10 cellular contexts compared by ENCODE assay signal in genomic region chr19:843180-843835, GRCh38. TPM values are rescaled to one million over a fixed set of nuclear protein-coding genes. Genes with fewer than 3 reads are reported as not detected.
DNase-seq lines count a peak whose midpoint lies in the region; TF ChIP-seq lines count a peak whose summit lies in the region.
"Had no signal": no experiment of that assay in that cellular context is flagged by ENCODE, and none has a peak within 500 bp of the region (broad histone marks: within the 10 kb centered on the region; RNA-seq: fewer than 3 reads in every experiment).

No MANE protein-coding gene starts in this region.

- H3K36me3 Mint-ChIP-seq in endodermal cell (ENCODE audit: low read depth), result no peaks in the 10 kb centered on the region

- H2AFZ ChIP-seq in neuron (ENCODE audit: low read depth, low read length), result peak overlapping the region; percentile 54

- no peak for TF ChIP-seq EP300 in ovary (IDR thresholded peaks at IDR 0.05)
- no peak for TF ChIP-seq EP300 in tibial nerve (IDR thresholded peaks at IDR 0.05)

- H3K27me3 ChIP-seq in endodermal cell (ENCODE audit: control insufficient read depth, insufficient read depth, low read length, poor library complexity, severe bottlenecking) (peaks cover 31% of the 10 kb centered on the region), neuron (ENCODE audit: insufficient read depth, low read length) (peaks cover 23% of the 10 kb centered on the region), ovary (peaks cover 11% of the 10 kb centered on the region), tibial nerve (peaks cover 4 to 77% of the 10 kb centered on the region in 2 donors)

- no peaks in the 10 kb centered on the region for H3K9me3 Mint-ChIP-seq in endodermal cell

- 9 to 11% methylated on average over 31 to 46 of the region's 46 CpGs for WGBS in endodermal cell (ENCODE audit: insufficient coverage in 1 of 2, insufficient read length in 1 of 2), 2 experiments
- 3 to 9% (median 5%) methylated on average over 21 to 46 of the region's 46 CpGs for WGBS in ovary, 3 donors
- 4 to 19% methylated on average over 9 to 20 of the region's 46 CpGs for WGBS in tibial nerve, 2 donors

- H3K27ac Mint-ChIP-seq in endodermal cell, result no peak overlapping the region

- H3K4me3 ChIP-seq in endodermal cell (ENCODE audit: low read length), result no peak overlapping the region
- peak overlapping the region; percentile 24 for H3K4me3 ChIP-seq in neuron (ENCODE audit: low read length)
- no peak overlapping the region for H3K4me3 ChIP-seq in ovary
- H3K4me3 ChIP-seq in tibial nerve, result peak overlapping the region in 1 of 4 donors; percentile 31

- no peaks in the 10 kb centered on the region for H3K4me1 ChIP-seq in endodermal cell (ENCODE audit: control insufficient read depth, insufficient read depth, low read length)
- peaks cover 15% of the 10 kb centered on the region for H3K4me1 ChIP-seq in neuron (ENCODE audit: insufficient read depth, low read length)
- H3K4me1 ChIP-seq in ovary (ENCODE audit: insufficient read depth), result peaks cover 13% of the 10 kb centered on the region
- H3K4me1 ChIP-seq in tibial nerve, result peaks cover 0 to 22% (median 9%) of the 10 kb centered on the region in 4 donors

- DNase-seq in COLO668 (lab: John Stamatoyannopoulos, UW; ENCODE audit: unreplicated experiment) (peak; percentile 15), M059J (ENCODE audit: low read depth) (peak; percentile 34), endodermal cell (peak; percentile 77), ovary (no peak), NCI-H446 treated with DMSO at 0.1 percent for 48 hours (lab: John Stamatoyannopoulos, UW) (no peak), tibial nerve (ENCODE audit: low spot score in 2 of 2) (no peak)
- DNase-seq in activated CD4-positive, alpha-beta T cell treated with anti-CD3 and anti-CD28 coated beads for 48 hours, result no peak
- DNase-seq: NCI-H2029 treated with DMSO at 0.1 percent for 48 hours had no signal

- H3K27ac ChIP-seq in endodermal cell (ENCODE audit: low read depth, low read length) (no peak overlapping the region), ovary (no peak overlapping the region), tibial nerve (no peak overlapping the region)

- intact Hi-C loops in ovary (cut with DNase I), result loop anchor here in 1 of 4 donors (10.0 kb wide), 1 partner anchor 89 kb away; the partner anchor contains the start of gene MISP

- H3K4me3 Mint-ChIP-seq in endodermal cell, result no peak overlapping the region

- peak; percentile 58 for TF ChIP-seq CTCF in endodermal cell (conservative IDR thresholded peaks at IDR 0.05)
- TF ChIP-seq CTCF in ovary (IDR thresholded peaks at IDR 0.05), result no peak
- TF ChIP-seq CTCF in tibial nerve (IDR thresholded peaks at IDR 0.05), result peak in 1 of 5 experiments; percentile 14

- H3K36me3 ChIP-seq in endodermal cell (ENCODE audit: control insufficient read depth, insufficient read depth, low read length), result no peaks in the 10 kb centered on the region
- no peaks in the 10 kb centered on the region for H3K36me3 ChIP-seq in neuron (ENCODE audit: insufficient read depth, low read length)
- H3K36me3 ChIP-seq in ovary, result no peaks in the 10 kb centered on the region
- no peaks in the 10 kb centered on the region for H3K36me3 ChIP-seq in tibial nerve

- no peaks in the 10 kb centered on the region for H3K9me3 ChIP-seq in endodermal cell (ENCODE audit: control insufficient read depth, low read length)
- no peaks in the 10 kb centered on the region for H3K9me3 ChIP-seq in neuron (ENCODE audit: low read length)
- H3K9me3 ChIP-seq in ovary, result no peaks in the 10 kb centered on the region
- no peaks in the 10 kb centered on the region for H3K9me3 ChIP-seq in tibial nerve

- peaks cover 46% of the 10 kb centered on the region for H3K27me3 Mint-ChIP-seq in endodermal cell (ENCODE audit: insufficient read depth)

- TF ChIP-seq POLR2A in ovary (IDR thresholded peaks at IDR 0.05) (no peak), tibial nerve (IDR thresholded peaks at IDR 0.05) (no peak)

- no peak overlapping the region for H3K9ac ChIP-seq in endodermal cell (ENCODE audit: extremely low read depth, low read length, poor library complexity, severe bottlenecking)

- no peaks in the 10 kb centered on the region for H3K4me1 Mint-ChIP-seq in endodermal cell

RNA-seq across cellular contexts. Expression of gene PRTN3, which starts 2.5 kb away (rescaled TPM):
- not detected in 2 replicates for total RNA-seq in M059J (2014; rRNA removed; shearing (Covaris generic))
- total RNA-seq in endodermal cell (not detected), ovary (under 1 TPM in 1 of 7 donors, not detected in 6; 0.41 TPM), tibial nerve (not detected)
- polyA plus RNA-seq in endodermal cell (2013, experiment 1 of 2), result 0.61 TPM
- polyA plus RNA-seq in endodermal cell (2013, experiment 2 of 2), result 0.29 TPM
- polyA plus RNA-seq in ovary, result not detected

RNA-seq across cellular contexts. Expression of gene ELANE, which starts 8.8 kb away (rescaled TPM):
- not detected in 2 replicates for total RNA-seq in M059J (2014; rRNA removed; shearing (Covaris generic))
- total RNA-seq in endodermal cell (not detected), ovary (under 1 TPM in 3 of 7 donors, not detected in 4; 0.27 to 0.72 (median 0.34) TPM), tibial nerve (10 to 100 TPM in 1 of 4 donors, 1 to 10 TPM in 2, under 1 TPM in 1; 0.66 to 12.6 (median 4.2) TPM)
- polyA plus RNA-seq in endodermal cell (2013, experiment 1 of 2), result not detected
- polyA plus RNA-seq in endodermal cell (2013, experiment 2 of 2), result not detected
- polyA plus RNA-seq in ovary, result under 1 TPM in 1 of 2 donors, not detected in 1; 0.59 TPM

RNA-seq across cellular contexts. Expression of gene AZU1, which starts 15.7 kb away (rescaled TPM):
- total RNA-seq in M059J (2014; rRNA removed; shearing (Covaris generic)), result not detected in 2 replicates
- total RNA-seq in endodermal cell (1 to 10 TPM; 2.5 to 3.7 TPM), ovary (1 to 10 TPM in 1 of 7 donors, not detected in 6; 1.0 TPM), tibial nerve (under 1 TPM in 1 of 4 donors, not detected in 3; 0.42 TPM)
- 1.2 TPM for polyA plus RNA-seq in endodermal cell (2013, experiment 1 of 2)
- 1.2 TPM for polyA plus RNA-seq in endodermal cell (2013, experiment 2 of 2)
- under 1 TPM in 1 of 2 donors, not detected in 1; 0.11 TPM for polyA plus RNA-seq in ovary

RNA-seq across cellular contexts. Expression of gene CFD, which starts 16.2 kb away (rescaled TPM):
- total RNA-seq in M059J (2014; rRNA removed; shearing (Covaris generic)), result 0.52 and 0.89 TPM in 2 replicates
- total RNA-seq in endodermal cell (1 to 10 TPM in 1 of 2 donors, under 1 TPM in 1; 0.38 to 1.1 TPM), ovary (100 to 1,000 TPM in 2 of 7 donors, 10 to 100 TPM in 3, 1 to 10 TPM in 2; 3.8 to 287 (median 25.3) TPM), tibial nerve (1,000 to 10,000 TPM; 1,040 to 7,538 (median 2,843) TPM)
- 0.50 TPM for polyA plus RNA-seq in endodermal cell (2013, experiment 1 of 2)
- not detected for polyA plus RNA-seq in endodermal cell (2013, experiment 2 of 2)
- polyA plus RNA-seq in ovary, result 100 to 1,000 TPM in 1 of 2 donors, 10 to 100 TPM in 1; 39.2 to 335 TPM

RNA-seq across cellular contexts. Expression of gene PLPPR3, which starts 21.6 kb away (rescaled TPM):
- 2.3 and 3.8 TPM in 2 replicates for total RNA-seq in M059J (2014; rRNA removed; shearing (Covaris generic))
- total RNA-seq in endodermal cell (100 to 1,000 TPM; 110 to 111 TPM), ovary (10 to 100 TPM in 1 of 7 donors, 1 to 10 TPM in 1, under 1 TPM in 3, not detected in 2; 0.36 to 11.4 (median 0.80) TPM), tibial nerve (not detected)
- 157 TPM for polyA plus RNA-seq in endodermal cell (2013, experiment 1 of 2)
- 150 TPM for polyA plus RNA-seq in endodermal cell (2013, experiment 2 of 2)
- polyA plus RNA-seq in ovary, result under 1 TPM; 0.18 to 0.24 TPM
- polyA plus RNA-seq: liver had no signal

Comparison
In these comparisons a context has a peak if more than half of its experiments do, and no peak if none do; other contexts are left out.
1. DNase-seq: peak in COLO668 (single experiment), M059J (single experiment) and endodermal cell (single experiment); none in activated CD4-positive, alpha-beta T cell treated with anti-CD3 and anti-CD28 coated beads for 48 hours (single experiment), ovary (0 of 5), NCI-H446 treated with DMSO at 0.1 percent for 48 hours (single experiment) and tibial nerve (0 of 2).